ENCODE assay signal across 28 cellular contexts in the genomic region with DNA sequence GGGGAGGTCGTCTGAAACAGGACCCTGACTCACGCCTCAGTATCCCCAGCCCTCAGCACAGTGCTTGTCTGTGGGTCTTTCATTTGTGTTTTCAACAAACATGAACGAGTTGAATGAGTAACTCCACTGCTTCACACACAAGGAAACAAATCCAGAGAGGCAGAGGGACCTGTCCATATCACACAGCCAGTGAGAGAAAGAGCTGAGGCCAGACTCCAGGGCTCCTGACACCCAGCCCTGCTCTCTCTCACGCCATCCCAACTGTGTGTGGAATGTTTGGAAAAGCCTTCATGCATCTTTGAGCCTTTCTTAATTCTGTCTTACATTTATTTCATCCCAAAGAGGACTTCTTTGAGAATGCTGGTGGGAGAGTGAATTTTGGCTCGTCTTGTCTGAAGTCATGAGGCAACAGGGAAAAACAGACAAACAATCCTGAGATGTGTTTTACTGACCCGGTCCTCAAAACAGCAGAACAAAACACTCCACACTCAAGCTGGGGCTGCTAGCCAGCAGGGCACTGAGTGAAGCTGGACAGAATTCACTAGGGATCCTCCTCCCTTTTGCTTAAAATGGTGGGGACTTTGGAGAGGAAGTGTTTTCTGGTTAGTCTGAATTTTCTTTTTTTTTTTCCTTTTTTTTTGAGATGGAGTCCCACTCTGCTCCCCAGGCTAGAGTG. TPM values are rescaled to one million over a fixed set of nuclear protein-coding genes. Genes with fewer than 3 reads are reported as not detected.
DNase-seq lines count a peak whose midpoint lies in the region; ATAC-seq, FAIRE-seq and TF ChIP-seq lines count a peak whose summit lies in the region.
"Had no signal": no experiment of that assay in that cellular context is flagged by ENCODE, and none has a peak within 500 bp of the region (broad histone marks: within the 10 kb centered on the region; RNA-seq: fewer than 3 reads in every experiment).

No MANE protein-coding gene starts in this region.

- H3K9ac ChIP-seq in IMR-90 (ENCODE audit: low read depth, low read length) (no peak overlapping the region), mesenchymal stem cell (ENCODE audit: low read length) (no peak overlapping the region)
- H3K9ac ChIP-seq: neural progenitor cell had no signal

- POLR2A ChIA-PET in IMR-90 (lab: Charles Lee; ENCODE audit: unreplicated experiment): no interaction called here

- DNase-seq in IMR-90 (peak; percentile 16), mesenchymal stem cell (peak; percentile 12), thoracic aorta (ENCODE audit: low spot score) (no peak), NCI-H2227 treated with DMSO at 0.1 percent for 48 hours (lab: John Stamatoyannopoulos, UW) (no peak), foreskin keratinocyte (no peak)
- DNase-seq in activated CD4-positive, alpha-beta T cell treated with anti-CD3 and anti-CD28 coated beads for 1 hour: no peak
- DNase-seq: activated CD8-positive, alpha-beta T cell treated with anti-CD3 and anti-CD28 coated beads for 36 hours; activated naive CD8-positive, alpha-beta T cell treated with anti-CD3 and anti-CD28 coated beads for 36 hours; activated T-cell treated with anti-CD3 and anti-CD28 coated beads, Interleukin-2, amount 50 U/mL, for 48 hours; AML-193; Calu3; heart right ventricle; Kasumi-1; NCI-H1417; NCI-H2171; NCI-H748 treated with DMSO at 0.1 percent for 48 hours; PC-9; SJCRH30; stimulated activated CD4-positive, alpha-beta T cell treated with anti-CD3 and anti-CD28 coated beads, Interleukin-1b, Interleukin-23, amount 100 ng/mL, for 48 hours; stimulated activated naive CD8-positive, alpha-beta T cell treated with anti-CD3 and anti-CD28 coated beads, Interleukin-15, amount 100 ng/mL, for 72 hours; T-helper 2 cell; WERI-Rb-1 had no signal

- no peak overlapping the region; the same call in 1 of the 2 replicates for H3K18ac ChIP-seq in IMR-90 (ENCODE audit: low read depth, low read length)
- peak overlapping the region in 1 of 2 experiments; percentile 75 for H3K18ac ChIP-seq in mesenchymal stem cell (ENCODE audit: low read depth in 1 of 2, low read length in 2 of 2)

- H2BK20ac ChIP-seq in IMR-90 (ENCODE audit: low read depth, low read length): no peak overlapping the region

- H3K4me3 ChIP-seq in IMR-90 (ENCODE audit: insufficient read depth, low read depth, low read length) (no peak overlapping the region), mesenchymal stem cell (ENCODE audit: insufficient read depth in 1 of 2, low read depth in 1 of 2, low read length in 2 of 2) (no peak overlapping the region), thoracic aorta (no peak overlapping the region)
- H3K4me3 ChIP-seq: heart right ventricle, neural progenitor cell, PC-9, right atrium auricular region, SJCRH30 had no signal

- no peak for TF ChIP-seq CTCF in IMR-90 (conservative IDR thresholded peaks at IDR 0.05; ENCODE audit: low read depth, low read length)
- TF ChIP-seq CTCF in thoracic aorta (IDR thresholded peaks at IDR 0.05): no peak
- TF ChIP-seq CTCF in foreskin keratinocyte (conservative IDR thresholded peaks at IDR 0.05): no peak

- H3K4me2 ChIP-seq in IMR-90 (ENCODE audit: low read depth, low read length) (no peak overlapping the region; the same call in 1 of the 2 replicates), mesenchymal stem cell (ENCODE audit: low read length, poor library complexity, severe bottlenecking) (no peak overlapping the region)
- H3K4me2 ChIP-seq: neural progenitor cell, PC-9 had no signal

- no peak for TF ChIP-seq POLR2A in IMR-90 (IDR thresholded peaks at IDR 0.05; ENCODE audit: low read depth, low read length)

- H4K8ac ChIP-seq in IMR-90 (ENCODE audit: low read depth in 2 of 2, low read length in 2 of 2) (peak overlapping the region in 1 of 2 experiments; percentile 21; a peak in 1 of 4 replicates), mesenchymal stem cell (ENCODE audit: low read length) (no peak overlapping the region)

- no peak overlapping the region for H3K4ac ChIP-seq in IMR-90 (ENCODE audit: low read depth, low read length)
- H3K4ac ChIP-seq in mesenchymal stem cell (ENCODE audit: low read depth in 1 of 2, low read length in 2 of 2): no peak overlapping the region

- H3K9me3 ChIP-seq in IMR-90 (ENCODE audit: control insufficient read depth, insufficient read depth, low read length): no peaks in the 10 kb centered on the region
- no peaks in the 10 kb centered on the region for H3K9me3 ChIP-seq in mesenchymal stem cell (ENCODE audit: control insufficient read depth, low read length)
- no peaks in the 10 kb centered on the region for H3K9me3 ChIP-seq in thoracic aorta
- H3K9me3 ChIP-seq: heart right ventricle, right atrium auricular region, SJCRH30 had no signal

- H3K79me1 ChIP-seq in IMR-90 (ENCODE audit: low read depth in 1 of 2, low read length in 2 of 2) (no peaks in the 10 kb centered on the region), mesenchymal stem cell (replicated peaks; ENCODE audit: low read length, poor library complexity, severe bottlenecking) (no peaks in the 10 kb centered on the region)

- no peak overlapping the region for H2BK120ac ChIP-seq in IMR-90 (ENCODE audit: low read depth, low read length)
- no peak overlapping the region for H2BK120ac ChIP-seq in mesenchymal stem cell (ENCODE audit: low read depth, low read length)

- in situ Hi-C loops in IMR-90 (cut with MboI; ENCODE audit: low sequenced_read_pairs): no loop called here

- H2BK5ac ChIP-seq in IMR-90 (ENCODE audit: low read depth, low read length, poor library complexity, severe bottlenecking) (no peak overlapping the region), mesenchymal stem cell (ENCODE audit: low read depth, low read length, poor library complexity, severe bottlenecking) (no peak overlapping the region)

- no peak overlapping the region for H3K14ac ChIP-seq in IMR-90 (replicated peaks; ENCODE audit: low read depth, low read length)
- H3K14ac ChIP-seq in mesenchymal stem cell (ENCODE audit: low read length in 2 of 2): no peak overlapping the region

- FAIRE-seq in endometrium (lab: Jason Lieb, UNC): peak; percentile 8
- FAIRE-seq: bronchial epithelial cell had no signal

- no peak overlapping the region; the same call in 1 of the 2 replicates for H3K23ac ChIP-seq in IMR-90 (ENCODE audit: low read depth, low read length)
- H3K23ac ChIP-seq in mesenchymal stem cell (ENCODE audit: low read length in 2 of 2): no peak overlapping the region

- no peak overlapping the region for H4K91ac ChIP-seq in IMR-90 (ENCODE audit: insufficient read depth, low read depth, low read length)
- no peak overlapping the region for H4K91ac ChIP-seq in mesenchymal stem cell (ENCODE audit: low read length)

- CTCF ChIA-PET in IMR-90 (lab: Yijun Ruan, JAX): interaction anchor here (1.5 kb wide), 1 partner anchor 9 kb away, joined by 8 read pairs; no protein-coding TSS in a partner anchor

- no CpG with 5 or more reads among the region's 6 CpGs for WGBS in IMR-90 (ENCODE audit: extremely low coverage in 2 of 2, insufficient read length in 1 of 2), 2 experiments
- 87% methylated on average over 5 of the region's 6 CpGs for WGBS in mesenchymal stem cell

- H2BK15ac ChIP-seq in IMR-90 (ENCODE audit: low read depth, low read length): no peak overlapping the region
- no peak overlapping the region for H2BK15ac ChIP-seq in mesenchymal stem cell (ENCODE audit: low read depth, poor library complexity, severe bottlenecking)

- intact Hi-C loops in IMR-90 (cut with micrococcal nuclease): no loop called here

- no peak overlapping the region for H2AK9ac ChIP-seq in IMR-90 (replicated peaks; ENCODE audit: low read depth, low read length, poor library complexity)

- ATAC-seq in IMR-90 (ENCODE audit: low read depth): peak; percentile 78
- no peak for ATAC-seq in thoracic aorta (ENCODE audit: insufficient number of reproducible peaks, low FRiP score, low read depth)
- no peak for ATAC-seq in foreskin keratinocyte
- ATAC-seq in HG03469 (IDR thresholded peaks at IDR 0.05; ENCODE audit: unreplicated experiment): no peak
- ATAC-seq: activated CD8-positive, alpha-beta T cell treated with anti-CD3 and anti-CD28 coated beads for 36 hours; esophagus mucosa; heart right ventricle; stimulated activated naive CD8-positive, alpha-beta T cell treated with anti-CD3 and anti-CD28 coated beads, Interleukin-15, amount 100 ng/mL, for 72 hours had no signal

- no peak for TF ChIP-seq RAD21 in IMR-90 (IDR thresholded peaks at IDR 0.05; ENCODE audit: low read length)

- H3K56ac ChIP-seq in IMR-90 (ENCODE audit: extremely low read depth, insufficient read depth, low read length): no peak overlapping the region

- H2AFZ ChIP-seq in IMR-90 (replicated peaks; ENCODE audit: low read length, poor library complexity): peak overlapping the region; percentile 34
- no peak overlapping the region for H2AFZ ChIP-seq in mesenchymal stem cell (ENCODE audit: low read depth, low read length)
- H2AFZ ChIP-seq: neural progenitor cell, PC-9 had no signal

- H3K27me3 ChIP-seq in IMR-90 (ENCODE audit: control insufficient read depth, insufficient read depth, low read length): no peaks in the 10 kb centered on the region
- H3K27me3 ChIP-seq in mesenchymal stem cell (ENCODE audit: control insufficient read depth in 1 of 2, insufficient read depth in 1 of 2, low read length in 2 of 2): no peaks in the 10 kb centered on the region
- no peaks in the 10 kb centered on the region for H3K27me3 ChIP-seq in thoracic aorta (replicated peaks; ENCODE audit: insufficient read depth)
- H3K27me3 ChIP-seq in foreskin keratinocyte: no peaks in the 10 kb centered on the region
- H3K27me3 ChIP-seq: heart right ventricle, neural progenitor cell, right atrium auricular region, SJCRH30 had no signal

- peak overlapping the region in 1 of 2 experiments; percentile 49 for H2BK12ac ChIP-seq in mesenchymal stem cell (ENCODE audit: low read length in 2 of 2)

- no TSS peak for BruUV-seq in IMR-90 (replicated peaks; lab: Mats Ljungman, UMichigan)

- H3K4me1 ChIP-seq in IMR-90 (ENCODE audit: control insufficient read depth, insufficient read depth, low read length) (peaks cover 7% of the 10 kb centered on the region), mesenchymal stem cell (ENCODE audit: control insufficient read depth, insufficient read depth, low read depth, low read length) (no peaks in the 10 kb centered on the region), thoracic aorta (ENCODE audit: control insufficient read depth in 1 of 2, low read depth in 2 of 2) (peaks cover 6 to 59% of the 10 kb centered on the region in 2 donors), foreskin keratinocyte (no peaks in the 10 kb centered on the region)
- H3K4me1 ChIP-seq: neural progenitor cell, SJCRH30 had no signal

- peak overlapping the region; percentile 12; the same call in 1 of the 2 replicates for H3K27ac ChIP-seq in IMR-90 (ENCODE audit: insufficient read depth, low read length)
- no peak overlapping the region for H3K27ac ChIP-seq in mesenchymal stem cell (ENCODE audit: low read length, poor library complexity, severe bottlenecking)
- H3K27ac ChIP-seq in thoracic aorta: peak overlapping the region; percentile 61 to 70
- no peak overlapping the region for H3K27ac ChIP-seq in foreskin keratinocyte
- H3K27ac ChIP-seq: neural progenitor cell, PC-9, SJCRH30, WERI-Rb-1 had no signal

- H3K36me3 ChIP-seq in IMR-90 (ENCODE audit: control insufficient read depth, insufficient read depth, low read length): no peaks in the 10 kb centered on the region
- H3K36me3 ChIP-seq in mesenchymal stem cell (ENCODE audit: control insufficient read depth in 1 of 2, insufficient read depth in 2 of 2, low read depth in 1 of 2, low read length in 2 of 2): no peaks in the 10 kb centered on the region
- H3K36me3 ChIP-seq in thoracic aorta: no peaks in the 10 kb centered on the region
- H3K36me3 ChIP-seq: heart right ventricle, neural progenitor cell, right atrium auricular region, SJCRH30, WERI-Rb-1 had no signal

- dilution Hi-C loops in IMR-90 (cut with HindIII; ENCODE audit: low sequenced_read_pairs, unreplicated experiment): no loop called here

- H4K20me1 ChIP-seq in IMR-90 (ENCODE audit: insufficient read depth, low read length): no peaks in the 10 kb centered on the region

- H4K5ac ChIP-seq in IMR-90 (ENCODE audit: low read depth, low read length): no peak overlapping the region; the same call in 1 of the 2 replicates

- H2AK5ac ChIP-seq in IMR-90 (ENCODE audit: low read depth, low read length) (no peak overlapping the region; the same call in 1 of the 2 replicates), mesenchymal stem cell (ENCODE audit: low read length, severe bottlenecking) (no peak overlapping the region)

- peaks cover 5% of the 10 kb centered on the region for H3K9me1 ChIP-seq in IMR-90 (ENCODE audit: insufficient read depth, low read length)

RNA-seq across cellular contexts. Expression of a gene that starts 19.7 kb away (rescaled TPM):
- total RNA-seq in IMR-90 (2012; rRNA removed): 27.8 and 53.0 TPM in 2 replicates
- 28.2 and 31.8 TPM in 2 replicates for polyA plus RNA-seq in IMR-90 (2012; rRNA removed)
- polyA plus RNA-seq in IMR-90 (2012; cell fraction: cytosol; rRNA removed): 14.0 and 21.5 TPM in 2 replicates
- polyA plus RNA-seq in IMR-90 (2012; cell fraction: nucleus; rRNA removed; ENCODE audit: low replicate concordance): 10.9 and 36.2 TPM in 2 replicates
- 49.1 TPM for polyA plus RNA-seq in mesenchymal stem cell (2013, experiment 1 of 2)
- polyA plus RNA-seq in mesenchymal stem cell (2013, experiment 2 of 2): 50.6 TPM
- 10 to 100 TPM; 19.5 to 26.3 TPM for total RNA-seq in thoracic aorta
- total RNA-seq in foreskin keratinocyte: 46.6 and 46.8 TPM in 2 replicates
- 41.8 and 45.1 TPM in 2 replicates for polyA plus RNA-seq in foreskin keratinocyte

RNA-seq across cellular contexts. Expression of a gene that starts 29.3 kb away (rescaled TPM):
- total RNA-seq in IMR-90 (2012; rRNA removed) (12.2 and 12.5 TPM in 2 replicates), thoracic aorta (10 to 100 TPM in 1 of 2 donors, 1 to 10 TPM in 1; 9.1 to 13.7 TPM), foreskin keratinocyte (6.1 and 6.7 TPM in 2 replicates)
- polyA plus RNA-seq in IMR-90 (2012; rRNA removed) (12.2 TPM in 2 replicates), foreskin keratinocyte (3.8 and 3.9 TPM in 2 replicates)
- polyA plus RNA-seq in IMR-90 (2012; cell fraction: cytosol; rRNA removed): 7.1 and 14.7 TPM in 2 replicates
- polyA plus RNA-seq in IMR-90 (2012; cell fraction: nucleus; rRNA removed; ENCODE audit: low replicate concordance): 7.7 and 13.5 TPM in 2 replicates
- 11.7 TPM for polyA plus RNA-seq in mesenchymal stem cell (2013, experiment 1 of 2)
- 12.2 TPM for polyA plus RNA-seq in mesenchymal stem cell (2013, experiment 2 of 2)

RNA-seq across cellular contexts. Expression of a gene that starts 29.6 kb away (rescaled TPM):
- total RNA-seq in IMR-90 (2012; rRNA removed) (2.2 and 2.7 TPM in 2 replicates), thoracic aorta (10 to 100 TPM; 38.8 to 44.1 TPM), foreskin keratinocyte (5.2 and 6.1 TPM in 2 replicates)
- polyA plus RNA-seq in IMR-90 (2012; rRNA removed) (10.4 and 11.3 TPM in 2 replicates), foreskin keratinocyte (3.3 and 3.7 TPM in 2 replicates)
- 6.7 and 7.5 TPM in 2 replicates for polyA plus RNA-seq in IMR-90 (2012; cell fraction: cytosol; rRNA removed)
- 34.8 and 58.2 TPM in 2 replicates for polyA plus RNA-seq in IMR-90 (2012; cell fraction: nucleus; rRNA removed; ENCODE audit: low replicate concordance)
- polyA plus RNA-seq in mesenchymal stem cell (2013, experiment 1 of 2): 7.1 TPM
- polyA plus RNA-seq in mesenchymal stem cell (2013, experiment 2 of 2): 6.9 TPM

Comparison
In these comparisons a context has a peak if more than half of its experiments do, and no peak if none do; other contexts are left out.
1. DNase-seq: peak in IMR-90 (single experiment) and mesenchymal stem cell (single experiment); none in thoracic aorta (single experiment), NCI-H2227 treated with DMSO at 0.1 percent for 48 hours (single experiment), foreskin keratinocyte (0 of 2) and activated CD4-positive, alpha-beta T cell treated with anti-CD3 and anti-CD28 coated beads for 1 hour (single experiment).
2. H3K27ac ChIP-seq: peak in IMR-90 (single experiment) and thoracic aorta (2 of 2); none in mesenchymal stem cell (single experiment) and foreskin keratinocyte (single experiment).